In the genomic region with DNA sequence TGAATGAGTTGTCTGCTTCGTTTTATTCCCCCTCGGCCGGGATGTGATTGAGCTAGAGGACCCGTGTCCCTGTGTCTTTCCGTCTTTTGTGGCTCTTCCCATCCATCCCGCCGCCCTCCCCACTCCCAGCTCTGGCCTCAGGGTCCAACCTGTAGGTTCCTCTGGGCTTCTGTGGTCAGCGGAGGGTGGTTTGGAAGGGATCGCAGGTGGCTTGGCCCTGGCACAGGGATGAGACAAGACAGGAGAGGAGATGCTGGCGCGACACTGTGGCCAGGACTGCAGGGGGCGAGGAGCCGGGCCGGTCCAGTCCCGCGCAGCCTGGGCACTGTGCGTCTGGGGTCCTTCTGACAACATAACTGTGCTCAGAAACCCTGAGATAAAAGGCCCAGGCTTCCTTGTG, we compare ENCODE assay signal across 15 cellular contexts. TPM values are rescaled to one million over a fixed set of nuclear protein-coding genes. Genes with fewer than 3 reads are reported as not detected.
DNase-seq lines count a peak whose midpoint lies in the region; ATAC-seq and TF ChIP-seq lines count a peak whose summit lies in the region.
"Had no signal": no experiment of that assay in that cellular context is flagged by ENCODE, and none has a peak within 500 bp of the region (broad histone marks: within the 10 kb centered on the region; RNA-seq: fewer than 3 reads in every experiment).

No MANE protein-coding gene starts in this region.

- peaks cover 0 to 28% (median 7%) of the 10 kb centered on the region in 11 experiments; a peak in 9 of 22 replicates for H4K20me1 ChIP-seq in BLaER1 treated with 17β-estradiol and CSF1 and Interleukin-3, amounts not matched to agents 10 nM and 100 nM

- no peak overlapping the region for H3K4me3 ChIP-seq in BLaER1 treated with 17β-estradiol and CSF1 and Interleukin-3, amounts not matched to agents 10 nM and 100 nM
- H3K4me3 ChIP-seq: PC-9, prostate gland had no signal

- peak overlapping the region; percentile 58 to 86 (median 71) for H3K4me2 ChIP-seq in BLaER1 treated with 17β-estradiol and CSF1 and Interleukin-3, amounts not matched to agents 10 nM and 100 nM

- DNase-seq in HFFc6 (no peak), caudate nucleus (lab: John Stamatoyannopoulos, UW) (peak in 3 of 61 donors; percentile 6 to 11 (median 10)), NCI-H128 (lab: John Stamatoyannopoulos, UW; ENCODE audit: unreplicated experiment) (no peak), SW480 (ENCODE audit: low spot score) (no peak)
- no peak for DNase-seq in naive thymus-derived CD8-positive, alpha-beta T cell
- DNase-seq in stimulated activated CD4-positive, alpha-beta T cell treated with anti-CD3 and anti-CD28 coated beads, Interleukin-2, amount 100 ng/mL, for 48 hours: no peak
- DNase-seq: activated CD8-positive, alpha-beta memory T cell treated with anti-CD3 and anti-CD28 coated beads, Interleukin-2, amount 50 U/mL, for 48 hours; BE2C; NCI-H1436; NCI-H446 treated with DMSO at 0.1 percent for 48 hours; PC-9 had no signal

- H3K4me3 Mint-ChIP-seq in HFFc6: 0 out of 2 replicates have a peak overlapping the region, but pooled peaks have one; percentile 80
- H3K4me3 Mint-ChIP-seq in naive thymus-derived CD8-positive, alpha-beta T cell: peak overlapping the region in 9 of 10 donors; percentile 60 to 89 (median 76)

- POLR2A ChIA-PET in naive thymus-derived CD8-positive, alpha-beta T cell (lab: Charles Lee): interaction anchor here (0.6 kb wide), 1 partner anchor 75 kb away, joined by 3 read pairs; no protein-coding TSS in a partner anchor

- H3K9ac ChIP-seq in BLaER1 treated with 17β-estradiol and CSF1 and Interleukin-3, amounts not matched to agents 10 nM and 100 nM: peak overlapping the region in 4 of 11 experiments; percentile 23 to 58 (median 34); a peak in 4 of 22 replicates

- TF ChIP-seq CTCF in HFFc6 (IDR thresholded peaks at IDR 0.05): no peak

- H3K27me3 Mint-ChIP-seq in HFFc6 (ENCODE audit: insufficient read depth): peaks cover 1% of the 10 kb centered on the region
- H3K27me3 Mint-ChIP-seq in naive thymus-derived CD8-positive, alpha-beta T cell: no peaks in the 10 kb centered on the region

- no peak overlapping the region for H3K27ac Mint-ChIP-seq in HFFc6
- H3K27ac Mint-ChIP-seq in naive thymus-derived CD8-positive, alpha-beta T cell: peak overlapping the region in 2 of 10 donors; percentile 25 to 37
- H3K27ac Mint-ChIP-seq: WTC11 had no signal

- H3K4me1 Mint-ChIP-seq in HFFc6 (ENCODE audit: low read depth): peaks cover 39% of the 10 kb centered on the region
- H3K4me1 Mint-ChIP-seq in naive thymus-derived CD8-positive, alpha-beta T cell: peaks cover 11 to 29% (median 24%) of the 10 kb centered on the region in 4 donors

- H3K36me3 ChIP-seq in BLaER1 treated with 17β-estradiol and CSF1 and Interleukin-3, amounts not matched to agents 10 nM and 100 nM: no peaks in the 10 kb centered on the region
- H3K36me3 ChIP-seq: BE2C, prostate gland had no signal

- no peaks in the 10 kb centered on the region for H3K9me3 Mint-ChIP-seq in HFFc6
- H3K9me3 Mint-ChIP-seq in naive thymus-derived CD8-positive, alpha-beta T cell: no peaks in the 10 kb centered on the region
- H3K9me3 Mint-ChIP-seq: WTC11 had no signal

- no peaks in the 10 kb centered on the region for H3K36me3 Mint-ChIP-seq in HFFc6 (ENCODE audit: low read depth)
- no peaks in the 10 kb centered on the region for H3K36me3 Mint-ChIP-seq in naive thymus-derived CD8-positive, alpha-beta T cell
- H3K36me3 Mint-ChIP-seq: WTC11 had no signal

- no peak for ATAC-seq in naive thymus-derived CD8-positive, alpha-beta T cell
- no peak for ATAC-seq in HG02678 (IDR thresholded peaks at IDR 0.05; ENCODE audit: unreplicated experiment)
- ATAC-seq: WTC11 had no signal

- H3K27me3 ChIP-seq in BLaER1 treated with 17β-estradiol and CSF1 and Interleukin-3, amounts not matched to agents 10 nM and 100 nM: peaks cover 0 to 8% (median 0%) of the 10 kb centered on the region in 11 experiments; a peak in 6 of 22 replicates

- H3K9me3 ChIP-seq in BLaER1 treated with 17β-estradiol and CSF1 and Interleukin-3, amounts not matched to agents 10 nM and 100 nM (replicated peaks in 1 of 11): no peaks in the 10 kb centered on the region
- H3K9me3 ChIP-seq: BE2C, prostate gland had no signal

- H3K27ac ChIP-seq in BLaER1 treated with 17β-estradiol and CSF1 and Interleukin-3, amounts not matched to agents 10 nM and 100 nM: no peak overlapping the region
- H3K27ac ChIP-seq in caudate nucleus (ENCODE audit: low read depth, low read length): peak overlapping the region; percentile 59
- H3K27ac ChIP-seq: PC-9, prostate gland had no signal

- peaks cover 33 to 51% (median 48%) of the 10 kb centered on the region in 10 experiments for H3K4me1 ChIP-seq in BLaER1 treated with 17β-estradiol and CSF1 and Interleukin-3, amounts not matched to agents 10 nM and 100 nM
- H3K4me1 ChIP-seq: BE2C had no signal

RNA-seq across cellular contexts. Expression of a gene that starts 2.0 kb away (rescaled TPM):
- total RNA-seq in HFFc6 (2021; fragmentation: NEBNext Ultra II Directional; extraction: Animal tissue kit (Norgen Biotek cat#: 25700)): 10 to 100 TPM; 26.4 to 33.0 (median 27.7) TPM
- 10 to 100 TPM; 10.5 to 11.5 TPM for total RNA-seq in naive thymus-derived CD8-positive, alpha-beta T cell
- polyA plus RNA-seq in naive thymus-derived CD8-positive, alpha-beta T cell: 1 to 10 TPM; 1.1 to 2.7 (median 1.7) TPM

RNA-seq across cellular contexts. Expression of a gene that starts 42.2 kb away (rescaled TPM):
- total RNA-seq in HFFc6 (2021; fragmentation: NEBNext Ultra II Directional; extraction: Animal tissue kit (Norgen Biotek cat#: 25700)): under 1 TPM in 4 of 6 experiments, not detected in 2; 0.05 to 0.18 (median 0.09) TPM
- total RNA-seq in naive thymus-derived CD8-positive, alpha-beta T cell: under 1 TPM; 0.11 to 0.21 TPM
- polyA plus RNA-seq in naive thymus-derived CD8-positive, alpha-beta T cell: under 1 TPM; 0.03 to 0.18 (median 0.13) TPM

RNA-seq across cellular contexts. Expression of a gene that starts 56.3 kb away (rescaled TPM):
- 1 to 10 TPM; 4.9 to 7.3 (median 6.1) TPM for total RNA-seq in HFFc6 (2021; fragmentation: NEBNext Ultra II Directional; extraction: Animal tissue kit (Norgen Biotek cat#: 25700))
- total RNA-seq in naive thymus-derived CD8-positive, alpha-beta T cell: not detected
- polyA plus RNA-seq in naive thymus-derived CD8-positive, alpha-beta T cell: not detected

Comparison
In these comparisons a context has a peak if more than half of its experiments do, and no peak if none do; other contexts are left out.
1. RNA of a gene that starts 56.3 kb away (total RNA-seq): 4.9 to 7.3 TPM in HFFc6; not detected in naive thymus-derived CD8-positive, alpha-beta T cell; every median in the first group is over 4 times any median in the second.